ENCODE assay signal across 8 cellular contexts in genomic region chr6:40550096-40550731, GRCh38. TPM values are rescaled to one million over a fixed set of nuclear protein-coding genes. Genes with fewer than 3 reads are reported as not detected.
DNase-seq lines count a peak whose midpoint lies in the region; ATAC-seq, FAIRE-seq and TF ChIP-seq lines count a peak whose summit lies in the region.

No MANE protein-coding gene starts in this region.

- no peaks in the 10 kb centered on the region for H3K4me1 ChIP-seq in OCI-LY3 (ENCODE audit: low read length)

- H3K4me3 ChIP-seq in OCI-LY3 (ENCODE audit: low read length) = no peak overlapping the region

- H3K27ac Mint-ChIP-seq in naive B cell = peak overlapping the region in 1 of 6 donors; percentile 85

- TF ChIP-seq CTCF in C4-2B (conservative IDR thresholded peaks at IDR 0.05) = peak; percentile 78
- peak; percentile 86 for TF ChIP-seq CTCF in OCI-LY3 (IDR thresholded peaks at IDR 0.05; ENCODE audit: low read depth, low read length)

- H3K27me3 Mint-ChIP-seq in naive B cell = no peaks in the 10 kb centered on the region

- no peak overlapping the region for H3K4me3 Mint-ChIP-seq in naive B cell

- FAIRE-seq in GM18507 (lab: Jason Lieb, UNC) = peak; percentile 69

- no peak for DNase-seq in GM18507 (ENCODE audit: extremely low spot score, insufficient read length, low read depth)
- peak; percentile 30 to 64 for DNase-seq in dermis microvascular lymphatic vessel endothelial cell (ENCODE audit: low read depth in 2 of 2)
- DNase-seq in naive B cell = peak; percentile 7

- H3K4me2 ChIP-seq in OCI-LY3 (ENCODE audit: low read length) = no peak overlapping the region

- H3K27me3 ChIP-seq in OCI-LY3 (ENCODE audit: low read depth, low read length) = peaks cover 18% of the 10 kb centered on the region; the same call in 1 of the 2 replicates

- no peaks in the 10 kb centered on the region for H3K36me3 Mint-ChIP-seq in naive B cell

- no peaks in the 10 kb centered on the region for H3K36me3 ChIP-seq in OCI-LY3 (replicated peaks; ENCODE audit: low read depth, low read length)

- no peaks in the 10 kb centered on the region for H3K79me2 ChIP-seq in OCI-LY3 (ENCODE audit: low read length)

- H3K9me3 ChIP-seq in OCI-LY3 (ENCODE audit: insufficient read depth, low read length) = no peaks in the 10 kb centered on the region

- no peak overlapping the region for H2AFZ ChIP-seq in OCI-LY3 (ENCODE audit: low read depth, low read length)

- no peak for ATAC-seq in naive B cell (ENCODE audit: low read depth in 2 of 2)
- no peak for ATAC-seq in HG02870 (IDR thresholded peaks at IDR 0.05; ENCODE audit: unreplicated experiment)
- ATAC-seq in HG03095 (IDR thresholded peaks at IDR 0.05; ENCODE audit: unreplicated experiment) = no peak
- ATAC-seq in HG02610 (IDR thresholded peaks at IDR 0.05; ENCODE audit: unreplicated experiment) = no peak

- no peak overlapping the region for H3K9ac ChIP-seq in OCI-LY3 (ENCODE audit: low read length)

- H3K27ac ChIP-seq in C4-2B (no peak overlapping the region), OCI-LY3 (ENCODE audit: low read length) (no peak overlapping the region)

- H3K4me1 Mint-ChIP-seq in naive B cell = no peaks in the 10 kb centered on the region

- peaks cover 0 to 4% (median 0%) of the 10 kb centered on the region in 7 donors for H3K9me3 Mint-ChIP-seq in naive B cell

- no peaks in the 10 kb centered on the region for H4K20me1 ChIP-seq in OCI-LY3 (ENCODE audit: insufficient read depth, low read length)

RNA-seq across cellular contexts. Expression of gene LRFN2, which starts 37.0 kb away (rescaled TPM):
- total RNA-seq in dermis microvascular lymphatic vessel endothelial cell = not detected in 2 replicates
- not detected for polyA plus RNA-seq in naive B cell (ENCODE audit: low read depth in 6 of 6)
